Comparison of ENCODE assay signal across 19 cellular contexts in genomic region chr2:148882051-148882450, GRCh38.
"Had no signal": no experiment of that assay in that cellular context is flagged by ENCODE, and none has a peak within 500 bp of the region (broad histone marks: within the 10 kb centered on the region; RNA-seq: fewer than 3 reads in every experiment).

No MANE protein-coding gene starts in this region.

- H3K9me3 ChIP-seq: tibial nerve, upper lobe of right lung, vagina had no signal

- H3K27me3 ChIP-seq: vagina had no signal

- ATAC-seq: heart right ventricle; left lobe of liver; mucosa of descending colon; naive thymus-derived CD8-positive, alpha-beta T cell; stimulated activated naive CD8-positive, alpha-beta T cell treated with anti-CD3 and anti-CD28 coated beads, Interleukin-15, Interleukin-2, amounts not matched to agents 100 U/mL and 50 U/mL, for 24 hours; upper lobe of right lung had no signal

- DNase-seq: dermis blood vessel endothelial cell; foreskin melanocyte; heart right ventricle; islet precursor cell; mammary epithelial cell; mucosa of descending colon; naive thymus-derived CD8-positive, alpha-beta T cell; posterior cingulate gyrus; sigmoid colon; stimulated activated CD4-positive, alpha-beta T cell treated with anti-CD3 and anti-CD28 coated beads, Interleukin-12 subunit alpha, Interleukin-12 subunit beta, amount 100 ng/mL, for 4 hours; stimulated activated CD4-positive, alpha-beta T cell treated with anti-CD3 and anti-CD28 coated beads, Interleukin-2, amount 100 ng/mL, for 48 hours; stimulated activated naive CD8-positive, alpha-beta T cell treated with anti-CD3 and anti-CD28 coated beads, Interleukin-15, Interleukin-2, amounts not matched to agents 100 U/mL and 50 U/mL, for 24 hours; upper lobe of right lung had no signal

- H3K4me3 ChIP-seq: heart right ventricle, mucosa of descending colon, sigmoid colon, skin epidermis, tibial nerve, upper lobe of right lung, vagina had no signal

- H3K27ac ChIP-seq: heart right ventricle, sigmoid colon, skin epidermis, tibial nerve, upper lobe of right lung, vagina had no signal

- H3K4me1 ChIP-seq: upper lobe of right lung had no signal

- H3K36me3 ChIP-seq: heart right ventricle, sigmoid colon, tibial nerve, upper lobe of right lung, vagina had no signal

- FAIRE-seq: colon, endothelial cell of umbilical vein had no signal
